ENCODE assay signal across 8 cellular contexts in the genomic region with DNA sequence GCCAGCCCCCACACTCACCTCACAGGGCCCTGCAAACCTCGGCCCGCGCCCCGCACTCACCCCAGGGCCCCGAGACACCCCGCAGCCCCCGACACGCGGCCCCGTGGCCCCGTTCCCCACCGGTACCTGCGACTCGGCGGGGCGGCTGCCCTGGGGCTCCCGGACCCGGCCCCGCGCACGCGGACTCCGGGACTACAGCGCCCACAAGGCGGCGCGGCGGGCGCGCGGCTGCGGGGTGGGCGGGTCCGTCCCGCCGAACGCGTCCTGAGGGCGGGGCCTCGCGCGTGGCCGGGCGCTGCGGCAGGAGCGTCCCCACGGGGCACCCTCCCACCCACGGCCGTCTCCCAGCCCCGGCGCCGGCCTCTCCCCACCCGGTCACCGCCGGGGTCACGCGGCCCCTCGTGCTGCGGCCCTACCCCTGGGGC. TPM values are rescaled to one million over a fixed set of nuclear protein-coding genes. Genes with fewer than 3 reads are reported as not detected.
DNase-seq lines count a peak whose midpoint lies in the region; ATAC-seq, FAIRE-seq and TF ChIP-seq lines count a peak whose summit lies in the region.

A gene (minus strand): TSS at position 199 of the 425 bp plus-strand sequence. CDS start 4,481 bp downstream, outside the sequence.

- H3K14ac ChIP-seq in neuronal stem cell (ENCODE audit: low read length), result peak within 1 kb of the TSS; percentile 89

- no CpG with 5 or more reads among the region's 59 CpGs for WGBS in A549 (ENCODE audit: missing lambda C conversion rate)
- no CpG with 5 or more reads among the region's 59 CpGs for WGBS in gastroesophageal sphincter (ENCODE audit: low coverage in 1 of 2), 2 donors
- no CpG with 5 or more reads among the region's 59 CpGs for WGBS in neuronal stem cell (ENCODE audit: extremely low coverage in 2 of 2, insufficient read length in 2 of 2, insufficient replicate concordance in 1 of 2), 2 donors

- POLR2A ChIA-PET in A549 (lab: Yijun Ruan, JAX), result no interaction called here

- 0 out of 3 replicates have a peak, but pooled peaks have one; percentile 21 for TF ChIP-seq CTCF in A549 (IDR thresholded peaks at IDR 0.05)
- TF ChIP-seq CTCF in gastroesophageal sphincter (IDR thresholded peaks at IDR 0.05), result peak in 3 of 4 experiments; percentile 61 to 78 (median 63)
- peak; percentile 34 for TF ChIP-seq CTCF in thoracic aorta (IDR thresholded peaks at IDR 0.05)

- peak within 1 kb of the TSS; percentile 85 for H3K18ac ChIP-seq in neuronal stem cell (ENCODE audit: low read length)

- TF ChIP-seq RAD21 in A549 (conservative IDR thresholded peaks at IDR 0.05 in 1 of 2, IDR thresholded peaks at IDR 0.05 in 1 of 2), result no peak

- no peak within 1 kb of the TSS for H4K8ac ChIP-seq in neuronal stem cell (ENCODE audit: low read depth, low read length)

- H2BK5ac ChIP-seq in neuronal stem cell (ENCODE audit: low read length), result peak within 1 kb of the TSS; percentile 66

- DNase-seq in A549 (ENCODE audit: low read depth in 1 of 2, low spot score in 1 of 2) (peak; percentile 48 to 77), RPMI8226 (peak; percentile 89), neuronal stem cell (ENCODE audit: low spot score) (peak; percentile 54), thoracic aorta (ENCODE audit: low spot score) (no peak)
- peak; percentile 91 for DNase-seq in activated effector memory CD4-positive, alpha-beta T cell treated with anti-CD3 and anti-CD28 coated beads, Interleukin-2, amount 50 U/mL, for 16 hours

- peaks cover 21% of the 10 kb centered on the region for H3K79me1 ChIP-seq in neuronal stem cell (ENCODE audit: low read depth, low read length)

- H4K91ac ChIP-seq in neuronal stem cell (ENCODE audit: low read depth, low read length, poor library complexity), result no peak within 1 kb of the TSS

- no peak within 1 kb of the TSS for H3K4ac ChIP-seq in neuronal stem cell (ENCODE audit: low read length)

- no peaks in the 10 kb centered on the region for H3K36me3 ChIP-seq in gastroesophageal sphincter
- H3K36me3 ChIP-seq in neuronal stem cell (replicated peaks in 1 of 2; ENCODE audit: control insufficient read depth in 2 of 2, insufficient read depth in 2 of 2, low read length in 2 of 2), result peaks cover 0 to 4% of the 10 kb centered on the region in 2 donors
- H3K36me3 ChIP-seq in thoracic aorta, result no peaks in the 10 kb centered on the region

- peak within 1 kb of the TSS; percentile 99 for H2AK5ac ChIP-seq in neuronal stem cell (ENCODE audit: low read depth, low read length)

- H3K9ac ChIP-seq in neuronal stem cell (ENCODE audit: low read depth, low read length, poor library complexity), result peak within 1 kb of the TSS; percentile 86

- CTCF ChIA-PET in A549 (lab: Yijun Ruan, JAX), result no interaction called here

- H3K4me2 ChIP-seq in A549 (peak within 1 kb of the TSS; percentile 99), neuronal stem cell (ENCODE audit: insufficient read depth, low read length, poor library complexity, severe bottlenecking) (peak within 1 kb of the TSS; percentile 75)

- ATAC-seq in A549, result peak; percentile 80 to 81
- ATAC-seq in GM18502 (IDR thresholded peaks at IDR 0.05; ENCODE audit: poor library complexity, unreplicated experiment), result peak; percentile 71
- peak; percentile 67 for ATAC-seq in HG03175 (IDR thresholded peaks at IDR 0.05; ENCODE audit: unreplicated experiment)
- peak; percentile 89 for ATAC-seq in gastroesophageal sphincter
- ATAC-seq in thoracic aorta (ENCODE audit: insufficient number of reproducible peaks, low FRiP score, low read depth), result no peak

- H2BK12ac ChIP-seq in neuronal stem cell (ENCODE audit: low read length), result peak within 1 kb of the TSS; percentile 47

- peaks cover 11% of the 10 kb centered on the region; the same call in 2 of the 3 replicates for H3K4me1 ChIP-seq in A549
- peaks cover 0 to 24% (median 11%) of the 10 kb centered on the region in 3 donors for H3K4me1 ChIP-seq in gastroesophageal sphincter
- peaks cover 10 to 12% of the 10 kb centered on the region in 2 donors for H3K4me1 ChIP-seq in neuronal stem cell (ENCODE audit: control insufficient read depth in 2 of 2, insufficient read depth in 1 of 2, low read depth in 1 of 2, low read length in 2 of 2)
- peaks cover 9 to 15% of the 10 kb centered on the region in 2 donors for H3K4me1 ChIP-seq in thoracic aorta (ENCODE audit: control insufficient read depth in 1 of 2, low read depth in 2 of 2)

- no peaks in the 10 kb centered on the region for H3K9me3 ChIP-seq in A549
- no peaks in the 10 kb centered on the region for H3K9me3 ChIP-seq in gastroesophageal sphincter
- H3K9me3 ChIP-seq in neuronal stem cell (replicated peaks in 1 of 2; ENCODE audit: control insufficient read depth in 2 of 2, insufficient read depth in 1 of 2, low read depth in 1 of 2, low read length in 2 of 2), result no peaks in the 10 kb centered on the region
- no peaks in the 10 kb centered on the region for H3K9me3 ChIP-seq in thoracic aorta

- FAIRE-seq in A549 (lab: Jason Lieb, UNC), result no peak

- H2BK120ac ChIP-seq in neuronal stem cell (ENCODE audit: low read depth, low read length), result peak within 1 kb of the TSS; percentile 89

- H3K27me3 ChIP-seq in gastroesophageal sphincter, result no peaks in the 10 kb centered on the region
- H3K27me3 ChIP-seq in neuronal stem cell (ENCODE audit: control insufficient read depth in 3 of 3, insufficient read depth in 3 of 3, low read depth in 1 of 3, low read length in 3 of 3), result peaks cover 0 to 11% (median 0%) of the 10 kb centered on the region in 3 experiments
- H3K27me3 ChIP-seq in thoracic aorta (replicated peaks; ENCODE audit: insufficient read depth), result no peaks in the 10 kb centered on the region

- TF ChIP-seq EP300 in A549 (IDR thresholded peaks at IDR 0.05), result no peak
- no peak for TF ChIP-seq EP300 in gastroesophageal sphincter (IDR thresholded peaks at IDR 0.05)

- peak within 1 kb of the TSS; percentile 90 for H2AFZ ChIP-seq in neuronal stem cell (ENCODE audit: low read length)

- peak within 1 kb of the TSS; percentile 90 to 98 for H3K27ac ChIP-seq in A549
- H3K27ac ChIP-seq in gastroesophageal sphincter, result peak within 1 kb of the TSS in 3 of 4 donors; percentile 72 to 82 (median 74)
- no peak within 1 kb of the TSS for H3K27ac ChIP-seq in neuronal stem cell (replicated peaks; ENCODE audit: low read length)
- no peak within 1 kb of the TSS for H3K27ac ChIP-seq in thoracic aorta

- TF ChIP-seq POLR2A in A549 (IDR thresholded peaks at IDR 0.05; ENCODE audit: low read length) (peak; percentile 50), gastroesophageal sphincter (IDR thresholded peaks at IDR 0.05) (peak in 1 of 2 donors; percentile 26)

- H3K23ac ChIP-seq in neuronal stem cell (ENCODE audit: low read depth, low read length, poor library complexity), result peak within 1 kb of the TSS; percentile 98

- H2BK15ac ChIP-seq in neuronal stem cell (ENCODE audit: low read length), result peak within 1 kb of the TSS; percentile 94

- H3K4me3 ChIP-seq in A549, result peak within 1 kb of the TSS; percentile 71
- H3K4me3 ChIP-seq in gastroesophageal sphincter, result peak within 1 kb of the TSS; percentile 81 to 85
- peak within 1 kb of the TSS; percentile 58 to 84 for H3K4me3 ChIP-seq in neuronal stem cell (ENCODE audit: low read length in 2 of 2)
- peak within 1 kb of the TSS; percentile 89 for H3K4me3 ChIP-seq in thoracic aorta

TF ChIP-seq in A549, 52 proteins besides CTCF, POLR2A, EP300 and RAD21:
- TF ChIP-seq MYC (IDR thresholded peaks at IDR 0.05; ENCODE audit: borderline replicate concordance, low read length), result 0 out of 2 replicates have a peak, but pooled peaks have one; percentile 40
- TF ChIP-seq KDM5A (IDR thresholded peaks at IDR 0.05), result no peak
- TF ChIP-seq RFX5 (IDR thresholded peaks at IDR 0.05), result no peak
- no peak for TF ChIP-seq EHMT2 (IDR thresholded peaks at IDR 0.05; ENCODE audit: low read depth)
- TF ChIP-seq TP53 (CRISPR knock-in tag; IDR thresholded peaks at IDR 0.05), result no peak
- TF ChIP-seq SREBF2 (IDR thresholded peaks at IDR 0.05), result no peak
- TF ChIP-seq EHF (CRISPR knock-in tag; IDR thresholded peaks at IDR 0.05), result no peak
- TF ChIP-seq CBX8 (IDR thresholded peaks at IDR 0.05), result no peak
- TF ChIP-seq JUN (IDR thresholded peaks at IDR 0.05), result peak in 1 of 2 experiments; percentile 31; a peak in 1 of 5 replicates
- TF ChIP-seq, protein P1, sequence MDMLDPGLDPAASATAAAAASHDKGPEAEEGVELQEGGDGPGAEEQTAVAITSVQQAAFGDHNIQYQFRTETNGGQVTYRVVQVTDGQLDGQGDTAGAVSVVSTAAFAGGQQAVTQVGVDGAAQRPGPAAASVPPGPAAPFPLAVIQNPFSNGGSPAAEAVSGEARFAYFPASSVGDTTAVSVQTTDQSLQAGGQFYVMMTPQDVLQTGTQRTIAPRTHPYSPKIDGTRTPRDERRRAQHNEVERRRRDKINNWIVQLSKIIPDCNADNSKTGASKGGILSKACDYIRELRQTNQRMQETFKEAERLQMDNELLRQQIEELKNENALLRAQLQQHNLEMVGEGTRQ (IDR thresholded peaks at IDR 0.05), result no peak
- TF ChIP-seq, protein P2, sequence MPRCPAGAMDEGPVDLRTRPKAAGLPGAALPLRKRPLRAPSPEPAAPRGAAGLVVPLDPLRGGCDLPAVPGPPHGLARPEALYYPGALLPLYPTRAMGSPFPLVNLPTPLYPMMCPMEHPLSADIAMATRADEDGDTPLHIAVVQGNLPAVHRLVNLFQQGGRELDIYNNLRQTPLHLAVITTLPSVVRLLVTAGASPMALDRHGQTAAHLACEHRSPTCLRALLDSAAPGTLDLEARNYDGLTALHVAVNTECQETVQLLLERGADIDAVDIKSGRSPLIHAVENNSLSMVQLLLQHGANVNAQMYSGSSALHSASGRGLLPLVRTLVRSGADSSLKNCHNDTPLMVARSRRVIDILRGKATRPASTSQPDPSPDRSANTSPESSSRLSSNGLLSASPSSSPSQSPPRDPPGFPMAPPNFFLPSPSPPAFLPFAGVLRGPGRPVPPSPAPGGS (IDR thresholded peaks at IDR 0.05), result no peak
- TF ChIP-seq HDAC2 (IDR thresholded peaks at IDR 0.05), result no peak
- no peak for TF ChIP-seq KDM1A (IDR thresholded peaks at IDR 0.05; ENCODE audit: low read depth)
- TF ChIP-seq RARB (CRISPR knock-in tag; IDR thresholded peaks at IDR 0.05), result no peak
- TF ChIP-seq FOXS1 (CRISPR knock-in tag; IDR thresholded peaks at IDR 0.05), result no peak

RNA-seq across cellular contexts. Expression of the gene that starts here (rescaled TPM):
- polyA plus RNA-seq in A549 (2011; rRNA removed) (9.8 and 11.0 TPM in 2 replicates), A549 (2017; fragmentation: RNase III; extraction: RNeasy Plus Mini Kit Qiagen cat#74134 plus additional on column Dnase treatment) (13.8 to 14.0 TPM (median 14.0 TPM) in 3 replicates)
- polyA plus RNA-seq in A549 (2012; cell fraction: cytosol; rRNA removed), result 26.6 and 40.5 TPM in 2 replicates
- polyA plus RNA-seq in A549 (2012; cell fraction: nucleus; rRNA removed), result 78.9 and 138 TPM in 2 replicates
- 8.2 and 11.1 TPM in 2 replicates for polyA minus RNA-seq in A549 (2011; rRNA and poly(A)+ RNA removed)
- total RNA-seq in gastroesophageal sphincter (1 to 10 TPM; 1.5 to 8.6 (median 5.3) TPM), thoracic aorta (1 to 10 TPM; 4.7 to 6.1 TPM)
- polyA plus RNA-seq in neuronal stem cell (2013, experiment 1 of 2), result 16.6 TPM
- polyA plus RNA-seq in neuronal stem cell (2013, experiment 2 of 2), result 16.2 TPM

Comparison
In these comparisons a context has a peak if more than half of its experiments do, and no peak if none do; other contexts are left out.
1. H3K27ac ChIP-seq: peak in A549 (2 of 2) and gastroesophageal sphincter (3 of 4); none in neuronal stem cell (single experiment) and thoracic aorta (0 of 2).
2. Peak in every context shown above with its lines, with median percentiles within 50 percentile points of each other: H3K4me3 ChIP-seq and CTCF ChIP-seq.